ENCODE assay signal across 27 cellular contexts in the genomic region with DNA sequence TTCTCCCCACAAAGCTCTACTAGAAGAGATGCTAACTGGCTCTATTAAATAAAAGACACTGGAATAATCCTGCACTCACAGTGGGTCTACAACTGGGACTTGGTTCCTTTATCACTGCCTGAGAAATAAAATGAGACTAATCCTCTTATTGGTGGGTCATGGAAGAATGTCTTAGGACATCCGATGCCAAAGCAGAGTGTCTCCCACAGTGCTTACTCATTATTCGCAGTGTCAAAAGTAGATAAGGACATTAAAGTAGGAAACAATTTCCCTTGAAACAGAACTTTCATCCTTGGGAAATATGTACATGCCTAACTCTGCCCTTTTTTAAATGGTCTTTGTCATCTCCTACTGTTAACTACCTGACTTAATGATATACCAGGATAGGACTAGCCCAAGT.
DNase-seq lines count a peak whose midpoint lies in the region; ATAC-seq and TF ChIP-seq lines count a peak whose summit lies in the region.
"Had no signal": no experiment of that assay in that cellular context is flagged by ENCODE, and none has a peak within 500 bp of the region (broad histone marks: within the 10 kb centered on the region; RNA-seq: fewer than 3 reads in every experiment).

No MANE protein-coding gene starts in this region.

- H3K36me3 ChIP-seq in brain microvascular endothelial cell (replicated peaks) = no peaks in the 10 kb centered on the region
- H3K36me3 ChIP-seq: BLaER1 had no signal

- in situ Hi-C loops in brain microvascular endothelial cell (cut with HindIII; ENCODE audit: low pct_ligation_motif_present, low sequenced_read_pairs) = no loop called here

- DNase-seq in AG09309 (ENCODE audit: low read depth) = peak; percentile 1
- peak; percentile 25 for DNase-seq in HT1080 (ENCODE audit: low read depth)
- DNase-seq in brain microvascular endothelial cell = peak; percentile 70
- no peak for DNase-seq in mesothelial cell of epicardium (ENCODE audit: low spot score in 2 of 2, unreplicated experiment in 2 of 2)
- no peak for DNase-seq in activated T-cell treated with anti-CD3 and anti-CD28 coated beads for 4 hours
- DNase-seq: ACHN; activated CD4-positive, alpha-beta T cell treated with anti-CD3 and anti-CD28 coated beads, Interleukin-2, amount 10 ng/mL, durations not matched to agents 7 days and 5 days; activated naive CD4-positive, alpha-beta T cell treated with anti-CD3 and anti-CD28 coated beads, Interleukin-2, amount 10 ng/mL, durations not matched to agents 7 days and 5 days; Calu3; central memory CD4-positive, alpha-beta T cell; head of caudate nucleus; left cardiac atrium; NCI-H187; NCI-H2227 treated with DMSO at 0.1 percent for 48 hours; NCI-H748 treated with DMSO at 0.1 percent for 48 hours; occipital lobe; retina; stimulated activated CD4-positive, alpha-beta T cell treated with anti-CD3 and anti-CD28 coated beads, Interleukin-2, amount 100 ng/mL, for 48 hours; substantia nigra had no signal

- ATAC-seq in GM21717 (IDR thresholded peaks at IDR 0.05; ENCODE audit: unreplicated experiment) (no peak), GM21529 (IDR thresholded peaks at IDR 0.05; ENCODE audit: unreplicated experiment) (no peak), HG03571 (IDR thresholded peaks at IDR 0.05; ENCODE audit: unreplicated experiment) (no peak)
- ATAC-seq: GM23338; stimulated activated effector memory CD8-positive, alpha-beta T cell treated with anti-CD3 and anti-CD28 coated beads, Interleukin-12 subunit alpha, Interleukin-12 subunit beta, amount 100 ng/mL, for 72 hours had no signal

- peak overlapping the region; percentile 26 for H3K27ac ChIP-seq in brain microvascular endothelial cell
- H3K27ac ChIP-seq: BLaER1 had no signal

- H3K27me3 ChIP-seq in brain microvascular endothelial cell (replicated peaks) = no peaks in the 10 kb centered on the region
- H3K27me3 ChIP-seq: BLaER1 had no signal

- H3K4me3 Mint-ChIP-seq in mesothelial cell of epicardium = no peak overlapping the region
- H3K4me3 Mint-ChIP-seq: activated CD4-positive, alpha-beta T cell treated with anti-CD3 and anti-CD28 coated beads, Interleukin-2, amount 10 ng/mL, durations not matched to agents 7 days and 5 days; activated naive CD4-positive, alpha-beta T cell treated with anti-CD3 and anti-CD28 coated beads, Interleukin-2, amount 10 ng/mL, durations not matched to agents 7 days and 5 days; GM23338; memory B cell; stimulated activated effector memory CD8-positive, alpha-beta T cell treated with anti-CD3 and anti-CD28 coated beads, Interleukin-12 subunit alpha, Interleukin-12 subunit beta, amount 100 ng/mL, for 72 hours had no signal

- peak overlapping the region; percentile 36 for H3K27ac Mint-ChIP-seq in mesothelial cell of epicardium
- H3K27ac Mint-ChIP-seq: activated CD4-positive, alpha-beta T cell treated with anti-CD3 and anti-CD28 coated beads, Interleukin-2, amount 10 ng/mL, durations not matched to agents 7 days and 5 days; activated naive CD4-positive, alpha-beta T cell treated with anti-CD3 and anti-CD28 coated beads, Interleukin-2, amount 10 ng/mL, durations not matched to agents 7 days and 5 days; GM23338; stimulated activated effector memory CD8-positive, alpha-beta T cell treated with anti-CD3 and anti-CD28 coated beads, Interleukin-12 subunit alpha, Interleukin-12 subunit beta, amount 100 ng/mL, for 72 hours had no signal

- H3K9me3 Mint-ChIP-seq in mesothelial cell of epicardium = peaks cover 16% of the 10 kb centered on the region
- H3K9me3 Mint-ChIP-seq: activated naive CD4-positive, alpha-beta T cell treated with anti-CD3 and anti-CD28 coated beads, Interleukin-2, amount 10 ng/mL, durations not matched to agents 7 days and 5 days; GM23338; stimulated activated effector memory CD8-positive, alpha-beta T cell treated with anti-CD3 and anti-CD28 coated beads, Interleukin-12 subunit alpha, Interleukin-12 subunit beta, amount 100 ng/mL, for 72 hours had no signal

- no peaks in the 10 kb centered on the region for H3K27me3 Mint-ChIP-seq in mesothelial cell of epicardium (ENCODE audit: low read depth)
- H3K27me3 Mint-ChIP-seq: activated CD4-positive, alpha-beta T cell treated with anti-CD3 and anti-CD28 coated beads, Interleukin-2, amount 10 ng/mL, durations not matched to agents 7 days and 5 days; activated naive CD4-positive, alpha-beta T cell treated with anti-CD3 and anti-CD28 coated beads, Interleukin-2, amount 10 ng/mL, durations not matched to agents 7 days and 5 days; memory B cell had no signal

- peaks cover 17% of the 10 kb centered on the region for H3K36me3 Mint-ChIP-seq in mesothelial cell of epicardium
- H3K36me3 Mint-ChIP-seq: stimulated activated effector memory CD8-positive, alpha-beta T cell treated with anti-CD3 and anti-CD28 coated beads, Interleukin-12 subunit alpha, Interleukin-12 subunit beta, amount 100 ng/mL, for 72 hours had no signal

- TF ChIP-seq CTCF in AG09309 (IDR thresholded peaks at IDR 0.05; ENCODE audit: control insufficient read depth, insufficient read depth, low read depth, low read length, missing control alignments) = no peak
- TF ChIP-seq CTCF in brain microvascular endothelial cell (IDR thresholded peaks at IDR 0.05; ENCODE audit: low read depth, low read length, missing control alignments) = no peak
- TF ChIP-seq CTCF in mesothelial cell of epicardium (IDR thresholded peaks at IDR 0.05; ENCODE audit: unreplicated experiment) = no peak

- H3K4me3 ChIP-seq in AG09309 (ENCODE audit: control insufficient read depth, low read depth, low read length) = no peak overlapping the region
- H3K4me3 ChIP-seq in brain microvascular endothelial cell (ENCODE audit: low read depth, low read length) = no peak overlapping the region
- H3K4me3 ChIP-seq: BLaER1, GM23338, smooth muscle cell had no signal

- H3K4me1 Mint-ChIP-seq in mesothelial cell of epicardium = peaks cover 4% of the 10 kb centered on the region

Comparison
In these comparisons a context has a peak if more than half of its experiments do, and no peak if none do; other contexts are left out.
1. DNase-seq: peak in AG09309 (single experiment), HT1080 (single experiment) and brain microvascular endothelial cell (single experiment); none in mesothelial cell of epicardium (0 of 2) and activated T-cell treated with anti-CD3 and anti-CD28 coated beads for 4 hours (single experiment).